In genomic region chr16:17467923-17468540, GRCh38 we compare ENCODE assay signal across 8 cellular contexts. TPM values are rescaled to one million over a fixed set of nuclear protein-coding genes. Genes with fewer than 3 reads are reported as not detected.
DNase-seq lines count a peak whose midpoint lies in the region; ATAC-seq and TF ChIP-seq lines count a peak whose summit lies in the region.

No MANE protein-coding gene starts in this region.

- H3K9ac ChIP-seq in parathyroid adenoma = no peak overlapping the region

- peaks cover 40% of the 10 kb centered on the region for H3K36me3 Mint-ChIP-seq in activated naive CD8-positive, alpha-beta T cell treated with anti-CD3 and anti-CD28 coated beads, Interleukin-2, amount 10 ng/mL, durations not matched to agents 7 days and 5 days

- no peaks in the 10 kb centered on the region for H3K27me3 ChIP-seq in parathyroid adenoma (ENCODE audit: control insufficient read depth, insufficient read depth, low read length)

- H3K4me1 Mint-ChIP-seq in activated naive CD8-positive, alpha-beta T cell treated with anti-CD3 and anti-CD28 coated beads, Interleukin-2, amount 10 ng/mL, durations not matched to agents 7 days and 5 days = peaks cover 40% of the 10 kb centered on the region

- no peaks in the 10 kb centered on the region for H3K36me3 ChIP-seq in parathyroid adenoma (ENCODE audit: control insufficient read depth, insufficient read depth, low read length)

- H3K4me1 ChIP-seq in parathyroid adenoma = no peaks in the 10 kb centered on the region

- H3K27ac ChIP-seq in parathyroid adenoma = no peak overlapping the region

- DNase-seq in ACHN (peak; percentile 14), GM13977 (ENCODE audit: low spot score) (no peak), NOMO-1 (lab: John Stamatoyannopoulos, UW; ENCODE audit: unreplicated experiment in 2 of 2) (peak; percentile 45 to 53), left cardiac atrium (peak; percentile 72)
- DNase-seq in activated naive CD8-positive, alpha-beta T cell treated with anti-CD3 and anti-CD28 coated beads, Interleukin-2, amount 10 ng/mL, durations not matched to agents 7 days and 5 days = peak; percentile 50

- H2AFZ ChIP-seq in parathyroid adenoma = no peak overlapping the region

- POLR2A ChIA-PET in activated naive CD8-positive, alpha-beta T cell treated with anti-CD3 and anti-CD28 coated beads, Interleukin-2, amount 10 ng/mL, durations not matched to agents 7 days and 5 days (lab: Charles Lee) = interaction anchor here (0.6 to 3.7 kb wide), 10 partner anchors 17 to 454 kb away, joined by 3 to 25 read pairs (median 4); no protein-coding TSS in a partner anchor

- no peak overlapping the region for H3K4me2 ChIP-seq in parathyroid adenoma (ENCODE audit: low read length)

- in situ Hi-C loops in ACHN (cut with HindIII; ENCODE audit: low pct_ligation_motif_present, low pct_unique_long_range_greater_than_20kb, low sequenced_read_pairs) = no loop called here
- in situ Hi-C loops in GM13977 (cut with MboI; ENCODE audit: low pct_unique_long_range_greater_than_20kb, low sequenced_read_pairs, unreplicated experiment) = no loop called here

- H3K4me3 ChIP-seq in parathyroid adenoma (ENCODE audit: low read depth, low read length) = no peak overlapping the region

- no peaks in the 10 kb centered on the region for H3K9me3 Mint-ChIP-seq in activated naive CD8-positive, alpha-beta T cell treated with anti-CD3 and anti-CD28 coated beads, Interleukin-2, amount 10 ng/mL, durations not matched to agents 7 days and 5 days

- peak; percentile 48 for ATAC-seq in activated naive CD8-positive, alpha-beta T cell treated with anti-CD3 and anti-CD28 coated beads, Interleukin-2, amount 10 ng/mL, durations not matched to agents 7 days and 5 days (ENCODE audit: low read depth)
- peak; percentile 61 to 62 for ATAC-seq in left cardiac atrium
- ATAC-seq in HG02610 (IDR thresholded peaks at IDR 0.05; ENCODE audit: unreplicated experiment) = no peak
- ATAC-seq in HG03135 (IDR thresholded peaks at IDR 0.05; ENCODE audit: unreplicated experiment) = no peak

- peak overlapping the region; percentile 32 for H3K27ac Mint-ChIP-seq in activated naive CD8-positive, alpha-beta T cell treated with anti-CD3 and anti-CD28 coated beads, Interleukin-2, amount 10 ng/mL, durations not matched to agents 7 days and 5 days

- intact Hi-C loops in left cardiac atrium (cut with DNase I) = loop anchor here (5.0 to 10.0 kb wide), 4 partner anchors 123 to 606 kb away; no protein-coding TSS in a partner anchor

- H3K27me3 Mint-ChIP-seq in activated naive CD8-positive, alpha-beta T cell treated with anti-CD3 and anti-CD28 coated beads, Interleukin-2, amount 10 ng/mL, durations not matched to agents 7 days and 5 days = no peaks in the 10 kb centered on the region

- TF ChIP-seq CTCF in GM13977 (IDR thresholded peaks at IDR 0.05; ENCODE audit: extremely low read depth, insufficient read depth, missing control alignments) = peak; percentile 71
- TF ChIP-seq CTCF in parathyroid adenoma (IDR thresholded peaks at IDR 0.05) = peak; percentile 59

- peak overlapping the region; percentile 93 for H3K4me3 Mint-ChIP-seq in activated naive CD8-positive, alpha-beta T cell treated with anti-CD3 and anti-CD28 coated beads, Interleukin-2, amount 10 ng/mL, durations not matched to agents 7 days and 5 days

- no peaks in the 10 kb centered on the region for H3K9me3 ChIP-seq in parathyroid adenoma (ENCODE audit: control insufficient read depth, low read length)

- H3K79me2 ChIP-seq in parathyroid adenoma = no peaks in the 10 kb centered on the region

RNA-seq across cellular contexts. Expression of gene XYLT1, which starts 2.7 kb away (rescaled TPM):
- 10 to 100 TPM; 53.6 to 56.7 TPM for total RNA-seq in activated naive CD8-positive, alpha-beta T cell treated with anti-CD3 and anti-CD28 coated beads, Interleukin-2, amount 10 ng/mL, durations not matched to agents 7 days and 5 days
- total RNA-seq in left cardiac atrium = 10 to 100 TPM in 1 of 2 donors, 1 to 10 TPM in 1; 8.4 to 22.5 TPM

Comparison
In these comparisons a context has a peak if more than half of its experiments do, and no peak if none do; other contexts are left out.
1. ATAC-seq: peak in activated naive CD8-positive, alpha-beta T cell treated with anti-CD3 and anti-CD28 coated beads, Interleukin-2, amount 10 ng/mL, durations not matched to agents 7 days and 5 days (single experiment) and left cardiac atrium (2 of 2); none in HG02610 (single experiment) and HG03135 (single experiment).